Comparison of ENCODE assay signal across 20 cellular contexts in the genomic region with DNA sequence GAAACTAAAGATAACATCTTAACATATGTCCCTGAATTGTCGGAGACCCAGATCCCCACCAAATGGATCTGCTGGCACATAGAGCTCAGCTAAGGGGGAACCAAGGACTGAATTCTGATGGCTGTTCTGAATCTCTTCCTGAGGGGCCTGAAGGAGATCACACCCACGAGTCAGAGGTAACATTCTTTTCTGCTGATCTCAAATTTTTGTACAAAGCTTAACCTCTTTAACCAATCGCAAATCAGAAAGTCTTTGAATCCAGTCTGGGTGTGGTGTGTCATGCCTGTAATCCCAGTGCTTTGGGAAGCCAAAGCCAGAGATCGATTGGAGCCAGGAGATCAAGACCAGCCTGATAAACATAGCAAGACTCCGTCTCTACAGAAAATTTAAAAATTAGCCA.
A peak's percentile ranks its signal among the peaks of the same experiment; 100 is the strongest.
DNase-seq lines count a peak whose midpoint lies in the region; ATAC-seq and TF ChIP-seq lines count a peak whose summit lies in the region.
"Had no signal": no experiment of that assay in that cellular context is flagged by ENCODE, and none has a peak within 500 bp of the region (broad histone marks: within the 10 kb centered on the region; RNA-seq: fewer than 3 reads in every experiment).

No MANE protein-coding gene starts in this region.

- peak overlapping the region; percentile 30; the same call in 1 of the 2 replicates for H3K4me2 ChIP-seq in HCT116 (ENCODE audit: low read length)

- H3K27ac ChIP-seq in HCT116 (ENCODE audit: low read depth, low read length) = no peak overlapping the region
- H3K27ac ChIP-seq in substantia nigra (ENCODE audit: low read depth, low read length, poor library complexity, severe bottlenecking) = no peak overlapping the region
- H3K27ac ChIP-seq: left lung, SJSA1 had no signal

- no peaks in the 10 kb centered on the region for H3K9me3 ChIP-seq in HCT116 (ENCODE audit: control insufficient read depth in 1 of 2, insufficient read depth in 1 of 2, low read depth in 1 of 2, low read length in 2 of 2)
- H3K9me3 ChIP-seq: left lung, SJSA1 had no signal

- peaks cover 5 to 29% of the 10 kb centered on the region in 2 experiments; a peak in 3 of 4 replicates for H3K4me1 ChIP-seq in HCT116 (ENCODE audit: control insufficient read depth in 1 of 2, insufficient read depth in 2 of 2, low read length in 2 of 2)
- H3K4me1 ChIP-seq: HAP-1, left lung, SJSA1 had no signal

- no peak for TF ChIP-seq CTCF in HCT116 (IDR thresholded peaks at IDR 0.05 in 2 of 3, conservative IDR thresholded peaks at IDR 0.05 in 1 of 3; ENCODE audit: borderline replicate concordance in 1 of 3, insufficient read depth in 1 of 3, low read depth in 2 of 3, low read length in 2 of 3)
- TF ChIP-seq CTCF in fibroblast of the aortic adventitia (IDR thresholded peaks at IDR 0.05; ENCODE audit: insufficient read depth, low read length) = no peak

- H3K27me3 ChIP-seq in HCT116 (ENCODE audit: insufficient read depth, low read length) = no peaks in the 10 kb centered on the region
- H3K27me3 ChIP-seq: left lung, SJSA1 had no signal

- TF ChIP-seq POLR2A in HCT116 (IDR thresholded peaks at IDR 0.05; ENCODE audit: borderline replicate concordance, extremely low read depth, insufficient read depth, insufficient read length) = no peak

- RAD21 ChIA-PET in HCT116 (lab: Charles Lee; ENCODE audit: low non-redundant PET in 1 of 2, low total read pairs in 2 of 2, uncharacterized antibody in 2 of 2, unreplicated experiment in 2 of 2) = no interaction called here

- BruUV-seq in HCT116 (replicated peaks; lab: Mats Ljungman, UMichigan) = no TSS peak

- no peaks in the 10 kb centered on the region for H3K36me3 ChIP-seq in HCT116 (ENCODE audit: control insufficient read depth in 1 of 2, insufficient read depth in 2 of 2, low read length in 2 of 2)
- H3K36me3 ChIP-seq: HAP-1, left lung, SJSA1 had no signal

- no peak overlapping the region for H3K9ac ChIP-seq in HCT116 (ENCODE audit: low read length)

- no peak for TF ChIP-seq RAD21 in HCT116 (IDR thresholded peaks at IDR 0.05; ENCODE audit: low read depth)

- H3K79me2 ChIP-seq in HCT116 (ENCODE audit: insufficient read depth, low read length) = no peaks in the 10 kb centered on the region

- no peak for ATAC-seq in HCT116
- ATAC-seq in HG03520 (IDR thresholded peaks at IDR 0.05; ENCODE audit: unreplicated experiment) = no peak
- no peak for ATAC-seq in HG02623 (IDR thresholded peaks at IDR 0.05; ENCODE audit: unreplicated experiment)
- ATAC-seq: left lung had no signal

- CTCF ChIA-PET in HCT116 (lab: Charles Lee) = no interaction called here

- DNase-seq in A172 (ENCODE audit: low spot score) = peak; percentile 58
- no peak for DNase-seq in HCT116 (ENCODE audit: low read depth, low spot score)
- DNase-seq in amniotic epithelial cell (ENCODE audit: low read depth) = peak; percentile 5
- DNase-seq in fibroblast of the aortic adventitia (ENCODE audit: low read depth) = peak; percentile 52
- no peak for DNase-seq in middle frontal gyrus (ENCODE audit: extremely low spot score, low spot score)
- no peak for DNase-seq in substantia nigra (lab: John Stamatoyannopoulos, UW)
- DNase-seq: 8988T; activated CD4-positive, alpha-beta T cell treated with anti-CD3 and anti-CD28 coated beads, Interleukin-2, amount 10 ng/mL, durations not matched to agents 24 days and 14 days; activated naive CD4-positive, alpha-beta T cell treated with anti-CD3 and anti-CD28 coated beads, Interleukin-2, amount 10 ng/mL, durations not matched to agents 7 days and 5 days; CD8-positive, alpha-beta memory T cell; left lung; naive B cell; NCI-H2107; NCI-H69; stimulated activated CD4-positive, alpha-beta T cell treated with anti-CD3 and anti-CD28 coated beads, Interleukin-12 subunit alpha, Interleukin-12 subunit beta, amount 100 ng/mL, for 4 hours; stimulated activated naive CD4-positive, alpha-beta T cell had no signal

- intact Hi-C loops in HCT116 (cut with micrococcal nuclease) = no loop called here

- no peaks in the 10 kb centered on the region for H3K9me2 ChIP-seq in HCT116 (ENCODE audit: insufficient read depth)

- POLR2A ChIA-PET in HCT116 (lab: Charles Lee) = no interaction called here

- H3K4me3 ChIP-seq in HCT116 (replicated peaks in 1 of 2; ENCODE audit: low read depth in 1 of 2, low read length in 2 of 2) (no peak overlapping the region), fibroblast of the aortic adventitia (ENCODE audit: low read depth, low read length) (no peak overlapping the region)
- H3K4me3 ChIP-seq: HAP-1, left lung, SJSA1 had no signal

- no peaks in the 10 kb centered on the region for H4K20me1 ChIP-seq in HCT116 (ENCODE audit: insufficient read depth)

- no peak overlapping the region for H2AFZ ChIP-seq in HCT116 (ENCODE audit: low read depth, low read length, poor library complexity, severe bottlenecking)

TF ChIP-seq in HCT116, 20 proteins besides CTCF, POLR2A, EP300 and RAD21:
- TF ChIP-seq YY1 (IDR thresholded peaks at IDR 0.05; ENCODE audit: extremely low read depth, insufficient replicate concordance, low read depth, low read length) = no peak
- TF ChIP-seq ELF1 (IDR thresholded peaks at IDR 0.05; ENCODE audit: borderline replicate concordance, low read depth) = no peak
- TF ChIP-seq, protein P1, sequence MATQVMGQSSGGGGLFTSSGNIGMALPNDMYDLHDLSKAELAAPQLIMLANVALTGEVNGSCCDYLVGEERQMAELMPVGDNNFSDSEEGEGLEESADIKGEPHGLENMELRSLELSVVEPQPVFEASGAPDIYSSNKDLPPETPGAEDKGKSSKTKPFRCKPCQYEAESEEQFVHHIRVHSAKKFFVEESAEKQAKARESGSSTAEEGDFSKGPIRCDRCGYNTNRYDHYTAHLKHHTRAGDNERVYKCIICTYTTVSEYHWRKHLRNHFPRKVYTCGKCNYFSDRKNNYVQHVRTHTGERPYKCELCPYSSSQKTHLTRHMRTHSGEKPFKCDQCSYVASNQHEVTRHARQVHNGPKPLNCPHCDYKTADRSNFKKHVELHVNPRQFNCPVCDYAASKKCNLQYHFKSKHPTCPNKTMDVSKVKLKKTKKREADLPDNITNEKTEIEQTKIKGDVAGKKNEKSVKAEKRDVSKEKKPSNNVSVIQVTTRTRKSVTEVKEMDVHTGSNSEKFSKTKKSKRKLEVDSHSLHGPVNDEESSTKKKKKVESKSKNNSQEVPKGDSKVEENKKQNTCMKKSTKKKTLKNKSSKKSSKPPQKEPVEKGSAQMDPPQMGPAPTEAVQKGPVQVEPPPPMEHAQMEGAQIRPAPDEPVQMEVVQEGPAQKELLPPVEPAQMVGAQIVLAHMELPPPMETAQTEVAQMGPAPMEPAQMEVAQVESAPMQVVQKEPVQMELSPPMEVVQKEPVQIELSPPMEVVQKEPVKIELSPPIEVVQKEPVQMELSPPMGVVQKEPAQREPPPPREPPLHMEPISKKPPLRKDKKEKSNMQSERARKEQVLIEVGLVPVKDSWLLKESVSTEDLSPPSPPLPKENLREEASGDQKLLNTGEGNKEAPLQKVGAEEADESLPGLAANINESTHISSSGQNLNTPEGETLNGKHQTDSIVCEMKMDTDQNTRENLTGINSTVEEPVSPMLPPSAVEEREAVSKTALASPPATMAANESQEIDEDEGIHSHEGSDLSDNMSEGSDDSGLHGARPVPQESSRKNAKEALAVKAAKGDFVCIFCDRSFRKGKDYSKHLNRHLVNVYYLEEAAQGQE (IDR thresholded peaks at IDR 0.05; ENCODE audit: low read depth) = no peak
- TF ChIP-seq TCF7L2 (IDR thresholded peaks at IDR 0.05; ENCODE audit: borderline replicate concordance, extremely low read depth, insufficient read depth, insufficient read length) = no peak
- TF ChIP-seq FOSL1 (IDR thresholded peaks at IDR 0.05; ENCODE audit: low read depth) = no peak
- TF ChIP-seq POLR2AphosphoS5 (IDR thresholded peaks at IDR 0.05; ENCODE audit: low read depth, low read length) = no peak
- TF ChIP-seq, protein P2, sequence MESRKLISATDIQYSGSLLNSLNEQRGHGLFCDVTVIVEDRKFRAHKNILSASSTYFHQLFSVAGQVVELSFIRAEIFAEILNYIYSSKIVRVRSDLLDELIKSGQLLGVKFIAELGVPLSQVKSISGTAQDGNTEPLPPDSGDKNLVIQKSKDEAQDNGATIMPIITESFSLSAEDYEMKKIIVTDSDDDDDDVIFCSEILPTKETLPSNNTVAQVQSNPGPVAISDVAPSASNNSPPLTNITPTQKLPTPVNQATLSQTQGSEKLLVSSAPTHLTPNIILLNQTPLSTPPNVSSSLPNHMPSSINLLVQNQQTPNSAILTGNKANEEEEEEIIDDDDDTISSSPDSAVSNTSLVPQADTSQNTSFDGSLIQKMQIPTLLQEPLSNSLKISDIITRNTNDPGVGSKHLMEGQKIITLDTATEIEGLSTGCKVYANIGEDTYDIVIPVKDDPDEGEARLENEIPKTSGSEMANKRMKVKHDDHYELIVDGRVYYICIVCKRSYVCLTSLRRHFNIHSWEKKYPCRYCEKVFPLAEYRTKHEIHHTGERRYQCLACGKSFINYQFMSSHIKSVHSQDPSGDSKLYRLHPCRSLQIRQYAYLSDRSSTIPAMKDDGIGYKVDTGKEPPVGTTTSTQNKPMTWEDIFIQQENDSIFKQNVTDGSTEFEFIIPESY (IDR thresholded peaks at IDR 0.05; ENCODE audit: extremely low read depth, insufficient replicate concordance, low read length) = no peak
- TF ChIP-seq SP1 (IDR thresholded peaks at IDR 0.05; ENCODE audit: low read depth) = no peak
TF ChIP-seq in HCT116: peak in this region for 0.

Comparison
In these comparisons a context has a peak if more than half of its experiments do, and no peak if none do; other contexts are left out.
1. DNase-seq: peak in A172 (single experiment), amniotic epithelial cell (single experiment) and fibroblast of the aortic adventitia (single experiment); none in HCT116 (single experiment), middle frontal gyrus (single experiment) and substantia nigra (0 of 49).